Comparison of ENCODE assay signal across 9 cellular contexts in genomic region chr15:68298882-68299381, GRCh38. TPM values are rescaled to one million over a fixed set of nuclear protein-coding genes. Genes with fewer than 3 reads are reported as not detected.
DNase-seq lines count a peak whose midpoint lies in the region; ATAC-seq and TF ChIP-seq lines count a peak whose summit lies in the region.
"Had no signal": no experiment of that assay in that cellular context is flagged by ENCODE, and none has a peak within 500 bp of the region (broad histone marks: within the 10 kb centered on the region; RNA-seq: fewer than 3 reads in every experiment).

No MANE protein-coding gene starts in this region.

- no peaks in the 10 kb centered on the region for H3K9me3 ChIP-seq in Karpas-422 (ENCODE audit: low read length)
- no peaks in the 10 kb centered on the region for H3K9me3 ChIP-seq in duodenal mucosa (ENCODE audit: control insufficient read depth in 1 of 2, low read length in 2 of 2)

- peak overlapping the region; percentile 65 for H3K4me2 ChIP-seq in Karpas-422 (ENCODE audit: low read depth, low read length, poor library complexity, severe bottlenecking)

- H3K36me3 ChIP-seq in Karpas-422 (ENCODE audit: insufficient read depth, low read length) (peaks cover 14% of the 10 kb centered on the region), duodenal mucosa (ENCODE audit: control insufficient read depth in 1 of 2, insufficient read depth in 2 of 2, low read length in 2 of 2) (peaks cover 0 to 4% of the 10 kb centered on the region in 2 donors)

- H3K27me3 ChIP-seq in Karpas-422 (ENCODE audit: low read length), result no peaks in the 10 kb centered on the region
- H3K27me3 ChIP-seq in duodenal mucosa (ENCODE audit: control insufficient read depth in 1 of 2, insufficient read depth in 2 of 2, low read length in 2 of 2), result no peaks in the 10 kb centered on the region

- H3K27ac ChIP-seq in Karpas-422 (ENCODE audit: low read length) (peak overlapping the region; percentile 79), duodenal mucosa (ENCODE audit: low read depth, low read length) (no peak overlapping the region)
- H3K27ac ChIP-seq: SK-N-MC had no signal

- in situ Hi-C loops in GM13976 (cut with MboI; ENCODE audit: low sequenced_read_pairs, unreplicated experiment), result no loop called here

- peaks cover 14% of the 10 kb centered on the region; the same call in 1 of the 2 replicates for H4K20me1 ChIP-seq in Karpas-422 (ENCODE audit: insufficient read depth, low read depth, low read length)

- ATAC-seq in GM21528 (IDR thresholded peaks at IDR 0.05; ENCODE audit: low FRiP score, unreplicated experiment), result peak; percentile 85

- H3K4me1 ChIP-seq in Karpas-422 (ENCODE audit: low read length) (peaks cover 65% of the 10 kb centered on the region), duodenal mucosa (ENCODE audit: control insufficient read depth in 1 of 2, insufficient read depth in 2 of 2, low read length in 2 of 2) (peaks cover 15 to 26% of the 10 kb centered on the region in 2 donors)

- DNase-seq in GM13976 (ENCODE audit: low spot score) (peak; percentile 66), Karpas-422 (peak; percentile 93), pons (ENCODE audit: low spot score) (peak; percentile 80), cerebellum (ENCODE audit: low spot score) (no peak), dermis blood vessel endothelial cell (no peak), NCI-H510A treated with DMSO at 0.1 percent for 48 hours (lab: John Stamatoyannopoulos, UW) (no peak)

- H2AFZ ChIP-seq in Karpas-422 (ENCODE audit: low read length), result no peak overlapping the region

- no peaks in the 10 kb centered on the region for H3K9me2 ChIP-seq in Karpas-422 (replicated peaks; ENCODE audit: insufficient read depth, low read length)

- H3K9ac ChIP-seq in Karpas-422 (ENCODE audit: low read length) (0 out of 2 replicates have a peak overlapping the region, but pooled peaks have one; percentile 27), duodenal mucosa (ENCODE audit: low read depth in 1 of 2, low read length in 2 of 2) (no peak overlapping the region)

- H3K4me3 ChIP-seq in Karpas-422 (ENCODE audit: low read length), result peak overlapping the region; percentile 29; the same call in 1 of the 2 replicates
- peak overlapping the region; percentile 55 to 65 for H3K4me3 ChIP-seq in duodenal mucosa (ENCODE audit: low read depth in 1 of 2, low read length in 2 of 2)
- H3K4me3 ChIP-seq: SK-N-MC had no signal

- no peak for TF ChIP-seq CTCF in GM13976 (IDR thresholded peaks at IDR 0.05; ENCODE audit: borderline replicate concordance, control extremely low read depth, extremely low read depth, insufficient read depth, missing control alignments)

- peaks cover 20% of the 10 kb centered on the region for H3K79me2 ChIP-seq in Karpas-422 (ENCODE audit: low read length)

RNA-seq across cellular contexts. Expression of gene FEM1B, which starts 21.4 kb away (rescaled TPM):
- total RNA-seq in Karpas-422 (2014; rRNA removed; shearing (Covaris generic); ENCODE audit: low replicate concordance), result 24.4 and 47.5 TPM in 2 replicates
- total RNA-seq in cerebellum, result 130 TPM
- 47.0 and 48.9 TPM in 2 replicates for total RNA-seq in dermis blood vessel endothelial cell

Comparison
In these comparisons a context has a peak if more than half of its experiments do, and no peak if none do; other contexts are left out.
1. DNase-seq: peak in GM13976 (single experiment), Karpas-422 (single experiment) and pons (single experiment); none in cerebellum (single experiment), dermis blood vessel endothelial cell (single experiment) and NCI-H510A treated with DMSO at 0.1 percent for 48 hours (single experiment).